Comparison of ENCODE assay signal across 8 cellular contexts in genomic region chr2:177785143-177785542, GRCh38.
DNase-seq lines count a peak whose midpoint lies in the region; ATAC-seq and TF ChIP-seq lines count a peak whose summit lies in the region.
"Not testable (repeated sequence)": the region's sequence is repeated elsewhere in the genome, so short reads cannot be mapped to it uniquely, and the experiment has no call there.

No MANE protein-coding gene starts in this region.

- not testable (repeated sequence) for H3K36me3 ChIP-seq in mammary epithelial cell (ENCODE audit: insufficient read depth, low read length); lung (ENCODE audit: control insufficient read depth in 2 of 2, insufficient read depth in 2 of 2, low read length in 2 of 2)

- not testable (repeated sequence) for H3K27ac ChIP-seq in mammary epithelial cell (ENCODE audit: insufficient read depth, low read depth, low read length); lung (ENCODE audit: low read depth in 1 of 2, low read length in 1 of 2)

- not testable (repeated sequence) for H3K4me3 ChIP-seq in mammary epithelial cell (replicated peaks in 1 of 3; ENCODE audit: insufficient read depth in 1 of 3, low read depth in 2 of 3, low read length in 3 of 3); fibroblast of the aortic adventitia (ENCODE audit: low read depth, low read length); lung

- H3K9me3 Mint-ChIP-seq in activated CD4-positive, alpha-beta T cell treated with anti-CD3 and anti-CD28 coated beads for 36 hours (ENCODE audit: low read depth) = not testable (repeated sequence)

- H4K20me1 ChIP-seq in mammary epithelial cell (ENCODE audit: insufficient read depth, low read length) = not testable (repeated sequence)

- peak; percentile 49 for DNase-seq in AG20443 (ENCODE audit: low spot score)
- DNase-seq in HT1080 (ENCODE audit: low read depth) = peak; percentile 48
- DNase-seq in NCI-H2029 treated with DMSO at 0.1 percent for 48 hours (lab: John Stamatoyannopoulos, UW) = peak; percentile 44
- not testable (repeated sequence) for DNase-seq in activated CD4-positive, alpha-beta T cell treated with anti-CD3 and anti-CD28 coated beads for 36 hours; lung (ENCODE audit: low spot score)
- DNase-seq in mammary epithelial cell = peak; percentile 46
- peak; percentile 40 for DNase-seq in fibroblast of the aortic adventitia (ENCODE audit: low read depth)
- peak; percentile 70 for DNase-seq in sciatic nerve (ENCODE audit: low spot score)

- peak overlapping the region; percentile 35 for H2AFZ ChIP-seq in mammary epithelial cell (ENCODE audit: low read depth, low read length)

- BruUV-seq in mammary epithelial cell (replicated peaks; lab: Mats Ljungman, UMichigan) = not testable (repeated sequence)

- POLR2A ChIA-PET in activated CD4-positive, alpha-beta T cell treated with anti-CD3 and anti-CD28 coated beads for 36 hours (lab: Charles Lee) = not testable (repeated sequence)

- intact Hi-C loops in activated CD4-positive, alpha-beta T cell treated with anti-CD3 and anti-CD28 coated beads for 36 hours (cut with DNase I, micrococcal nuclease); sciatic nerve (cut with DNase I): not testable (repeated sequence)
- intact Hi-C loops in mammary epithelial cell (cut with micrococcal nuclease) = loop anchor here (10.0 kb wide), 1 partner anchor 100 kb away; no protein-coding TSS in a partner anchor

- H3K9me3 ChIP-seq in mammary epithelial cell (replicated peaks; ENCODE audit: insufficient read depth, low read length); lung (ENCODE audit: control insufficient read depth in 2 of 2, insufficient read depth in 1 of 2, low read length in 1 of 2): not testable (repeated sequence)

- H3K36me3 Mint-ChIP-seq in activated CD4-positive, alpha-beta T cell treated with anti-CD3 and anti-CD28 coated beads for 36 hours (ENCODE audit: low read depth) = not testable (repeated sequence)

- WGBS in mammary epithelial cell (ENCODE audit: low coverage, missing lambda C conversion rate) = 59% methylated on average over 6 of the region's 6 CpGs
- 51 to 69% methylated on average over 6 of the region's 6 CpGs for WGBS in lung, 2 donors

- H3K79me2 ChIP-seq in mammary epithelial cell (ENCODE audit: insufficient read depth, low read length) = not testable (repeated sequence)

- peaks cover 39% of the 10 kb centered on the region for H3K4me1 Mint-ChIP-seq in activated CD4-positive, alpha-beta T cell treated with anti-CD3 and anti-CD28 coated beads for 36 hours

- in situ Hi-C loops in mammary epithelial cell (cut with MboI; ENCODE audit: low sequenced_read_pairs in 2 of 2) = not testable (repeated sequence)

- not testable (repeated sequence) for ATAC-seq in activated CD4-positive, alpha-beta T cell treated with anti-CD3 and anti-CD28 coated beads for 36 hours
- ATAC-seq in lung (ENCODE audit: insufficient read depth, low FRiP score) = peak; percentile 41
- ATAC-seq in sciatic nerve = peak; percentile 87

- H3K9ac ChIP-seq in mammary epithelial cell (ENCODE audit: insufficient read depth, low read length) = not testable (repeated sequence)

- H3K4me2 ChIP-seq in mammary epithelial cell (ENCODE audit: insufficient read depth, low read depth, low read length) = peak overlapping the region; percentile 76

- H3K27ac Mint-ChIP-seq in activated CD4-positive, alpha-beta T cell treated with anti-CD3 and anti-CD28 coated beads for 36 hours = peak overlapping the region; percentile 47

- CTCF ChIA-PET in activated CD4-positive, alpha-beta T cell treated with anti-CD3 and anti-CD28 coated beads for 36 hours (lab: Charles Lee); mammary epithelial cell (lab: Charles Lee; ENCODE audit: low non-redundant PET): not testable (repeated sequence)

- H3K4me1 ChIP-seq in mammary epithelial cell (ENCODE audit: insufficient read depth, low read length) (peaks cover 30% of the 10 kb centered on the region), lung (ENCODE audit: control insufficient read depth in 2 of 2, insufficient read depth in 2 of 2, low read length in 2 of 2) (peaks cover 0 to 14% of the 10 kb centered on the region in 2 donors)

- H3K27me3 Mint-ChIP-seq in activated CD4-positive, alpha-beta T cell treated with anti-CD3 and anti-CD28 coated beads for 36 hours = not testable (repeated sequence)

- not testable (repeated sequence) for TF ChIP-seq CTCF in mammary epithelial cell (conservative IDR thresholded peaks at IDR 0.05 in 1 of 2, IDR thresholded peaks at IDR 0.05 in 1 of 2; ENCODE audit: extremely low read depth in 1 of 2, insufficient read depth in 1 of 2, low read depth in 1 of 2, low read length in 2 of 2); fibroblast of the aortic adventitia (IDR thresholded peaks at IDR 0.05; ENCODE audit: insufficient read depth, low read length); lung (IDR thresholded peaks at IDR 0.05; ENCODE audit: control extremely low read depth, extremely low read depth)

- H3K4me3 Mint-ChIP-seq in activated CD4-positive, alpha-beta T cell treated with anti-CD3 and anti-CD28 coated beads for 36 hours = not testable (repeated sequence)

- dilution Hi-C loops in mammary epithelial cell (cut with HindIII; ENCODE audit: low sequenced_read_pairs) = not testable (repeated sequence)

- H3K27me3 ChIP-seq in mammary epithelial cell (ENCODE audit: insufficient read depth, low read length); lung (ENCODE audit: control insufficient read depth, insufficient read depth): not testable (repeated sequence)
